In genomic region chr10:115706482-115707076, GRCh38 we compare ENCODE assay signal across 8 cellular contexts.
DNase-seq lines count a peak whose midpoint lies in the region; ATAC-seq and TF ChIP-seq lines count a peak whose summit lies in the region.

No MANE protein-coding gene starts in this region.

- no peaks in the 10 kb centered on the region for H3F3A ChIP-seq in smooth muscle cell (ENCODE audit: low read depth)

- H3K36me3 Mint-ChIP-seq in activated CD8-positive, alpha-beta memory T cell treated with anti-CD3 and anti-CD28 coated beads, Interleukin-2, amount 10 ng/mL, durations not matched to agents 7 days and 5 days: no peaks in the 10 kb centered on the region
- H3K36me3 Mint-ChIP-seq in activated naive CD8-positive, alpha-beta T cell treated with anti-CD3 and anti-CD28 coated beads, Interleukin-2, amount 50 U/mL, for 24 hours (ENCODE audit: low read depth): no peaks in the 10 kb centered on the region

- H4K20me1 ChIP-seq in smooth muscle cell (ENCODE audit: low read depth): no peaks in the 10 kb centered on the region

- no peak overlapping the region for H3K9ac ChIP-seq in smooth muscle cell (ENCODE audit: low read depth)

- no peak for TF ChIP-seq POLR2A in esophagus squamous epithelium (IDR thresholded peaks at IDR 0.05)

- H3K27me3 ChIP-seq in esophagus squamous epithelium (no peaks in the 10 kb centered on the region), smooth muscle cell (ENCODE audit: low read depth) (no peaks in the 10 kb centered on the region)

- H3K27me3 Mint-ChIP-seq in activated CD8-positive, alpha-beta memory T cell treated with anti-CD3 and anti-CD28 coated beads, Interleukin-2, amount 10 ng/mL, durations not matched to agents 7 days and 5 days: no peaks in the 10 kb centered on the region
- H3K27me3 Mint-ChIP-seq in activated naive CD8-positive, alpha-beta T cell treated with anti-CD3 and anti-CD28 coated beads, Interleukin-2, amount 50 U/mL, for 24 hours: no peaks in the 10 kb centered on the region

- peak; percentile 49 for DNase-seq in NCI-H82 (lab: John Stamatoyannopoulos, UW)
- DNase-seq in NCI-H82 treated with DMSO at 0.1 percent for 48 hours (lab: John Stamatoyannopoulos, UW; ENCODE audit: unreplicated experiment): no peak
- DNase-seq in NCI-H345 treated with DMSO at 0.1 percent for 48 hours (lab: John Stamatoyannopoulos, UW; ENCODE audit: unreplicated experiment): peak; percentile 7
- no peak for DNase-seq in esophagus squamous epithelium (lab: John Stamatoyannopoulos, UW)
- no peak for DNase-seq in smooth muscle cell (lab: John Stamatoyannopoulos, UW; ENCODE audit: unreplicated experiment)
- no peak for DNase-seq in T-helper 9 cell
- DNase-seq in activated CD8-positive, alpha-beta memory T cell treated with anti-CD3 and anti-CD28 coated beads, Interleukin-2, amount 10 ng/mL, durations not matched to agents 7 days and 5 days: no peak
- DNase-seq in activated naive CD8-positive, alpha-beta T cell treated with anti-CD3 and anti-CD28 coated beads, Interleukin-2, amount 50 U/mL, for 24 hours: no peak

- H3K9me3 ChIP-seq in esophagus squamous epithelium: no peaks in the 10 kb centered on the region
- H3K9me3 ChIP-seq in smooth muscle cell (replicated peaks; ENCODE audit: low read depth): no peaks in the 10 kb centered on the region

- intact Hi-C loops in esophagus squamous epithelium (cut with DNase I): no loop called here

- H3K9me3 Mint-ChIP-seq in activated CD8-positive, alpha-beta memory T cell treated with anti-CD3 and anti-CD28 coated beads, Interleukin-2, amount 10 ng/mL, durations not matched to agents 7 days and 5 days (ENCODE audit: low read depth): peaks cover 2% of the 10 kb centered on the region
- no peaks in the 10 kb centered on the region for H3K9me3 Mint-ChIP-seq in activated naive CD8-positive, alpha-beta T cell treated with anti-CD3 and anti-CD28 coated beads, Interleukin-2, amount 50 U/mL, for 24 hours

- CTCF ChIA-PET in activated CD8-positive, alpha-beta memory T cell treated with anti-CD3 and anti-CD28 coated beads, Interleukin-2, amount 10 ng/mL, durations not matched to agents 7 days and 5 days (lab: Charles Lee): no interaction called here

- 52 to 61% methylated on average over 2 of the region's 2 CpGs for WGBS in esophagus squamous epithelium, 2 donors
- WGBS in smooth muscle cell (ENCODE audit: low lambda C conversion rate): 59% methylated on average over 2 of the region's 2 CpGs

- TF ChIP-seq CTCF in esophagus squamous epithelium (IDR thresholded peaks at IDR 0.05): peak in 4 of 6 experiments; percentile 18 to 38 (median 30)
- TF ChIP-seq CTCF in smooth muscle cell (IDR thresholded peaks at IDR 0.05; ENCODE audit: borderline replicate concordance, insufficient read depth, poor library complexity, severe bottlenecking): peak; percentile 58

- H2AFZ ChIP-seq in smooth muscle cell (ENCODE audit: low read depth): no peak overlapping the region

- no peak for ATAC-seq in activated CD8-positive, alpha-beta memory T cell treated with anti-CD3 and anti-CD28 coated beads, Interleukin-2, amount 10 ng/mL, durations not matched to agents 7 days and 5 days
- no peak for ATAC-seq in activated naive CD8-positive, alpha-beta T cell treated with anti-CD3 and anti-CD28 coated beads, Interleukin-2, amount 50 U/mL, for 24 hours

- H3K4me3 ChIP-seq in esophagus squamous epithelium (no peak overlapping the region), smooth muscle cell (no peak overlapping the region)

- H3K27ac ChIP-seq in esophagus squamous epithelium (no peak overlapping the region), smooth muscle cell (ENCODE audit: low read depth) (no peak overlapping the region)

- H3K27ac Mint-ChIP-seq in activated CD8-positive, alpha-beta memory T cell treated with anti-CD3 and anti-CD28 coated beads, Interleukin-2, amount 10 ng/mL, durations not matched to agents 7 days and 5 days: no peak overlapping the region
- H3K27ac Mint-ChIP-seq in activated naive CD8-positive, alpha-beta T cell treated with anti-CD3 and anti-CD28 coated beads, Interleukin-2, amount 50 U/mL, for 24 hours: no peak overlapping the region

- H3K4me3 Mint-ChIP-seq in activated CD8-positive, alpha-beta memory T cell treated with anti-CD3 and anti-CD28 coated beads, Interleukin-2, amount 10 ng/mL, durations not matched to agents 7 days and 5 days: no peak overlapping the region
- no peak overlapping the region for H3K4me3 Mint-ChIP-seq in activated naive CD8-positive, alpha-beta T cell treated with anti-CD3 and anti-CD28 coated beads, Interleukin-2, amount 50 U/mL, for 24 hours

- H3K4me1 ChIP-seq in esophagus squamous epithelium: no peaks in the 10 kb centered on the region
- no peaks in the 10 kb centered on the region for H3K4me1 ChIP-seq in smooth muscle cell (ENCODE audit: low read depth)

- no peak overlapping the region for H3K4me2 ChIP-seq in smooth muscle cell

- H3K79me2 ChIP-seq in smooth muscle cell (ENCODE audit: low read depth): no peaks in the 10 kb centered on the region

- H3K36me3 ChIP-seq in esophagus squamous epithelium (no peaks in the 10 kb centered on the region), smooth muscle cell (ENCODE audit: low read depth) (no peaks in the 10 kb centered on the region)

- no peaks in the 10 kb centered on the region for H3K4me1 Mint-ChIP-seq in activated CD8-positive, alpha-beta memory T cell treated with anti-CD3 and anti-CD28 coated beads, Interleukin-2, amount 10 ng/mL, durations not matched to agents 7 days and 5 days
- no peaks in the 10 kb centered on the region for H3K4me1 Mint-ChIP-seq in activated naive CD8-positive, alpha-beta T cell treated with anti-CD3 and anti-CD28 coated beads, Interleukin-2, amount 50 U/mL, for 24 hours

Comparison
In these comparisons a context has a peak if more than half of its experiments do, and no peak if none do; other contexts are left out.
1. DNase-seq: peak in NCI-H82 (single experiment) and NCI-H345 treated with DMSO at 0.1 percent for 48 hours (single experiment); none in NCI-H82 treated with DMSO at 0.1 percent for 48 hours (single experiment), esophagus squamous epithelium (single experiment), smooth muscle cell (single experiment), T-helper 9 cell (single experiment), activated CD8-positive, alpha-beta memory T cell treated with anti-CD3 and anti-CD28 coated beads, Interleukin-2, amount 10 ng/mL, durations not matched to agents 7 days and 5 days (single experiment) and activated naive CD8-positive, alpha-beta T cell treated with anti-CD3 and anti-CD28 coated beads, Interleukin-2, amount 50 U/mL, for 24 hours (single experiment).